9 cellular contexts compared by ENCODE assay signal in genomic region chr22:27107824-27108223, GRCh38.
DNase-seq lines count a peak whose midpoint lies in the region; ATAC-seq and TF ChIP-seq lines count a peak whose summit lies in the region.
"Had no signal": no experiment of that assay in that cellular context is flagged by ENCODE, and none has a peak within 500 bp of the region (broad histone marks: within the 10 kb centered on the region; RNA-seq: fewer than 3 reads in every experiment).

No MANE protein-coding gene starts in this region.

- H3K79me2 ChIP-seq in parathyroid adenoma = no peaks in the 10 kb centered on the region

- no peak overlapping the region for H3K4me3 ChIP-seq in epithelial cell of proximal tubule (ENCODE audit: low read depth, low read length)
- H3K4me3 ChIP-seq in parathyroid adenoma (ENCODE audit: low read depth, low read length) = no peak overlapping the region

- H3K36me3 ChIP-seq in parathyroid adenoma (ENCODE audit: control insufficient read depth, insufficient read depth, low read length) = no peaks in the 10 kb centered on the region

- TF ChIP-seq CTCF in epithelial cell of proximal tubule (conservative IDR thresholded peaks at IDR 0.05; ENCODE audit: low read depth, low read length) (no peak), parathyroid adenoma (IDR thresholded peaks at IDR 0.05) (no peak)

- H2AFZ ChIP-seq in parathyroid adenoma = no peak overlapping the region

- no peak for ATAC-seq in HG02870 (IDR thresholded peaks at IDR 0.05; ENCODE audit: unreplicated experiment)

- no peak overlapping the region for H3K27ac ChIP-seq in parathyroid adenoma

- no peaks in the 10 kb centered on the region for H3K27me3 ChIP-seq in parathyroid adenoma (ENCODE audit: control insufficient read depth, insufficient read depth, low read length)

- DNase-seq in Daoy (ENCODE audit: low read depth) (peak; percentile 99), NCI-H510A treated with DMSO at 0.1 percent for 48 hours (lab: John Stamatoyannopoulos, UW) (peak; percentile 70), epithelial cell of proximal tubule (ENCODE audit: low read depth) (peak; percentile 92), T-helper 1 cell (no peak), putamen (ENCODE audit: low spot score) (no peak)
- no peak for DNase-seq in activated CD4-positive, alpha-beta T cell treated with anti-CD3 and anti-CD28 coated beads for 4 hours
- DNase-seq: naive B cell had no signal

- H3K4me1 ChIP-seq in parathyroid adenoma = no peaks in the 10 kb centered on the region

- H3K9ac ChIP-seq in parathyroid adenoma = no peak overlapping the region

- H3K4me2 ChIP-seq in parathyroid adenoma (ENCODE audit: low read length) = peak overlapping the region; percentile 65

- no peaks in the 10 kb centered on the region for H3K9me3 ChIP-seq in parathyroid adenoma (ENCODE audit: control insufficient read depth, low read length)

Comparison
In these comparisons a context has a peak if more than half of its experiments do, and no peak if none do; other contexts are left out.
1. DNase-seq: peak in Daoy (single experiment), NCI-H510A treated with DMSO at 0.1 percent for 48 hours (single experiment) and epithelial cell of proximal tubule (single experiment); none in activated CD4-positive, alpha-beta T cell treated with anti-CD3 and anti-CD28 coated beads for 4 hours (0 of 2), T-helper 1 cell (0 of 5) and putamen (single experiment).